Comparison of ENCODE assay signal across 14 cellular contexts in the genomic region with DNA sequence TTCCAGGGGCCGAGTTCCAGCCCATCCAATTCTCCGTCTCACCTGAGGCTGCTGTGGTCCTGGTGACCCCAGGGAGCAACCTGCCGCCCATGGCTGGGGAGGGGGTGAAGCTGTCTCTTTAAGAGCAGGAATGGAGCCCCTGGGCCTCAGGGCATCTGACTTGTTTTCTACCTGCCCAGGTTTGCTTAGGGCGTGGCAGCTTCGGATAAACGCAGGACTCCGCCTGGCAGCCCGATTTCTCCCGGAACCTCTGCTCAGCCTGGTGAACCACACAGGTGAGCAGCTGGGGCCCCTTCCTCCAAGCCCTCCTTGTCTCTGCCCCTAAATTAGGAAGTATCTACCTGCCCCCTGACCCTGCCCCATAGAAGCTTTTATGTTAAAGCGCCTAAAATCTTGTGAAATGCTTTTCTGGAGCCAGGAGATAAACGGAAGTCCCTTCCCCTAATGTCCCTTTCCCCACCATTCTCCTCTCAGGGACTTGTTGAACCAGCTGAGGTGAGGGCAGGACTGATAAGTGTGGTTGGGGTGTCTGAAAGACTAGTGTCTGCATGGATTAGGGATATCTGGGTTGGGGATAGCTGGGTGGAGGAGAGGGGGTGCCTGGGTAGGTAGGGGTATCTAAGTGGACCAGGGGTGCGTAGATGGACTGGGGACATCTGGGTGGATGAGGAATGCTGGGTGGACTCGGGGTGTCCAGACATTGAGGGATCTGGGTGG. TPM values are rescaled to one million over a fixed set of nuclear protein-coding genes. Genes with fewer than 3 reads are reported as not detected.
DNase-seq lines count a peak whose midpoint lies in the region.
"Had no signal": no experiment of that assay in that cellular context is flagged by ENCODE, and none has a peak within 500 bp of the region (broad histone marks: within the 10 kb centered on the region; RNA-seq: fewer than 3 reads in every experiment).

No MANE protein-coding gene starts in this region.

- in situ Hi-C loops in HAP-1 (cut with MboI; ENCODE audit: low sequenced_read_pairs), result no loop called here

- H3K27me3 ChIP-seq in HAP-1 (ENCODE audit: low read depth), result peaks cover 7% of the 10 kb centered on the region

- DNase-seq in NCI-H1417 (lab: John Stamatoyannopoulos, UW) (peak in 2 of 3 experiments; percentile 53 to 65), NCI-H1417 treated with DMSO at 0.1 percent for 48 hours (lab: John Stamatoyannopoulos, UW) (no peak), caudate nucleus (lab: John Stamatoyannopoulos, UW) (no peak), mucosa of gallbladder (ENCODE audit: low spot score) (peak; percentile 56), HAP-1 (ENCODE audit: low spot score in 2 of 2) (no peak), NCI-H1092 (lab: John Stamatoyannopoulos, UW) (no peak)
- no peak for DNase-seq in central memory CD4-positive, alpha-beta T cell
- DNase-seq: activated CD4-positive, alpha-beta T cell treated with anti-CD3 and anti-CD28 coated beads, Interleukin-2, amount 10 ng/mL, durations not matched to agents 7 days and 5 days; DMS79 treated with DMSO at 0.1 percent for 48 hours; occipital lobe; stimulated activated CD4-positive, alpha-beta T cell treated with anti-CD3 and anti-CD28 coated beads, Interleukin-2, amount 100 ng/mL, for 24 hours; stimulated activated naive CD4-positive, alpha-beta T cell had no signal

- peak overlapping the region; percentile 21 for H3K4me3 ChIP-seq in urinary bladder (ENCODE audit: low read depth, low read length)
- no peak overlapping the region for H3K4me3 ChIP-seq in HAP-1

- H3K9me3 ChIP-seq in HAP-1, result no peaks in the 10 kb centered on the region

- H3K4me1 ChIP-seq in urinary bladder (ENCODE audit: insufficient read depth), result no peaks in the 10 kb centered on the region
- peaks cover 3% of the 10 kb centered on the region; the same call in 1 of the 2 replicates for H3K4me1 ChIP-seq in HAP-1

- peak overlapping the region; percentile 98 for H3K27ac ChIP-seq in caudate nucleus (ENCODE audit: low read depth, low read length)
- peak overlapping the region; percentile 76 for H3K27ac ChIP-seq in urinary bladder (ENCODE audit: low read depth)

- 78% methylated on average over 13 of the region's 13 CpGs for WGBS in urinary bladder

- H3K36me3 ChIP-seq in urinary bladder (ENCODE audit: insufficient read depth), result no peaks in the 10 kb centered on the region
- no peaks in the 10 kb centered on the region for H3K36me3 ChIP-seq in HAP-1 (replicated peaks)

RNA-seq across cellular contexts. Expression of a gene that starts 0.6 kb away (rescaled TPM):
- 139 TPM for total RNA-seq in mucosa of gallbladder
- 62.3 TPM for total RNA-seq in urinary bladder
- 170 TPM for polyA plus RNA-seq in urinary bladder
- total RNA-seq: activated CD4-positive, alpha-beta T cell treated with anti-CD3 and anti-CD28 coated beads, Interleukin-2, amount 10 ng/mL, durations not matched to agents 7 days and 5 days; activated T-helper 2 cell treated with anti-CD3 and anti-CD28 coated beads, Interferon-gamma antibody, Interleukin-2, Interleukin-4, amounts not matched to agents 10 μg/mL and 5 μg/mL and 100 μg/mL, durations not matched to agents 14 hours and 24 hours and 36 hours; occipital lobe had no signal

RNA-seq across cellular contexts. Expression of a gene that starts 18.6 kb away (rescaled TPM):
- total RNA-seq in mucosa of gallbladder (8.9 TPM), urinary bladder (5.9 TPM)
- 48.4 TPM for polyA plus RNA-seq in urinary bladder

RNA-seq across cellular contexts. Expression of a gene that starts 22.4 kb away (rescaled TPM):
- 94.0 TPM for total RNA-seq in mucosa of gallbladder
- total RNA-seq in urinary bladder, result 26.9 TPM
- 121 TPM for polyA plus RNA-seq in urinary bladder
- total RNA-seq: occipital lobe had no signal

RNA-seq across cellular contexts. Expression of a gene that starts 26.8 kb away (rescaled TPM):
- total RNA-seq in mucosa of gallbladder, result not detected
- total RNA-seq in urinary bladder, result 0.26 TPM
- 0.57 TPM for polyA plus RNA-seq in urinary bladder
- total RNA-seq: activated T-helper 2 cell treated with anti-CD3 and anti-CD28 coated beads, Interferon-gamma antibody, Interleukin-2, Interleukin-4, amounts not matched to agents 10 μg/mL and 5 μg/mL and 100 μg/mL, durations not matched to agents 14 hours and 24 hours and 36 hours had no signal

RNA-seq across cellular contexts. Expression of a gene that starts 38.3 kb away (rescaled TPM):
- total RNA-seq in mucosa of gallbladder (88.4 TPM), urinary bladder (6.6 TPM)
- polyA plus RNA-seq in urinary bladder, result 105 TPM
- total RNA-seq: occipital lobe had no signal

Comparison
In these comparisons a context has a peak if more than half of its experiments do, and no peak if none do; other contexts are left out.
1. DNase-seq: peak in NCI-H1417 (2 of 3) and mucosa of gallbladder (single experiment); none in NCI-H1417 treated with DMSO at 0.1 percent for 48 hours (single experiment), caudate nucleus (0 of 61), HAP-1 (0 of 2), central memory CD4-positive, alpha-beta T cell (single experiment) and NCI-H1092 (single experiment).